In the genomic region with DNA sequence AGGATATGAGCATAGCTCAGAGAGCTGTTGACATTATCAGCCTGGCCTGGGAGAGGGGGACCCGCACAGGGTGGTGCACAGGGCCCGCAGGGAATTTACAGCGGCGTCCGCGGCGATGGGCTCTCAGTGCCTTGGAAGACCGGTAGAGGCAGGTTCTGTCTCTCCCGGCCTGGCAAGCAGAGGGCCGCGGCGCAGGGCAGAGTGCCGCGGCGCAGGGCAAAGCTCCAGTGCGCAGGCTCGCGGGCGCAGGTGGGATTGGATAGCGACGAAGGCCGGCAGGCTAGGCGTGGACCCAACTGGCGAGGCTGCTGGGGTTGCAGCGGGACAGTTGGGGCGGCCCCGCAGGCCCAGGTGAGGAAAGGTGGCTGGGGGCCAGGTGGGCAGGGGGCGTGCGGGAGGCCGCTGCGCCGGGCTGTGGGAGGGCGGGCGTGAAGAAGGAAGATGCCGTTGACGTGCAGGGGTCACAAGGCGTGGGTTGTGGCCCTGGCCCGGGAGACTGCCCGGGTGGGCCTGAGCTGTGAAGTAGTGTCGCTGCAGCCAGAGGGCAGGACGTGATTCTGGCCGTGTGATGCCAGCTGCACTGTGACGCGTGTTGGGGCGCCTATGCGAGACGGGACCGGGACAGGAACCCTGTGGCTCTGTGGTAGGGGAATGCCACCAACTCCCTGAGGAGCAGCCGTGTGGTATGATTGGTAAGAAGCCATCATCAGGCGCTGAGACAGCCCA, we compare ENCODE assay signal across 9 cellular contexts. TPM values are rescaled to one million over a fixed set of nuclear protein-coding genes. Genes with fewer than 3 reads are reported as not detected.
DNase-seq lines count a peak whose midpoint lies in the region; ATAC-seq, FAIRE-seq and TF ChIP-seq lines count a peak whose summit lies in the region.
"Not testable (repeated sequence)": the region's sequence is repeated elsewhere in the genome, so short reads cannot be mapped to it uniquely, and the experiment has no call there.
"Had no signal": no experiment of that assay in that cellular context is flagged by ENCODE, and none has a peak within 500 bp of the region (broad histone marks: within the 10 kb centered on the region; RNA-seq: fewer than 3 reads in every experiment).

Gene PTPN20 (plus strand): TSS at position 278 of the 726 bp plus-strand sequence. CDS start 21,072 bp downstream, outside the sequence.

- 29% methylated on average over 16 of the region's 50 CpGs for WGBS in A549 (ENCODE audit: missing lambda C conversion rate)
- WGBS in IMR-90 (ENCODE audit: extremely low coverage in 2 of 2, insufficient read length in 1 of 2), 2 experiments, result 12% methylated on average over 11 of the region's 50 CpGs; no CpG with 5 or more reads in 1 of the 2 experiments
- 20% methylated on average over 16 of the region's 50 CpGs for WGBS in mammary epithelial cell (ENCODE audit: low coverage, missing lambda C conversion rate)

- intact Hi-C loops in IMR-90 (cut with micrococcal nuclease); activated CD4-positive, alpha-beta memory T cell treated with anti-CD3 and anti-CD28 coated beads for 36 hours (cut with micrococcal nuclease); mammary epithelial cell (cut with micrococcal nuclease): not testable (repeated sequence)

- H3K36me3 Mint-ChIP-seq in activated CD4-positive, alpha-beta memory T cell treated with anti-CD3 and anti-CD28 coated beads for 36 hours; memory B cell: not testable (repeated sequence)

- TF ChIP-seq CTCF in A549 (IDR thresholded peaks at IDR 0.05); IMR-90 (conservative IDR thresholded peaks at IDR 0.05; ENCODE audit: low read depth, low read length); mammary epithelial cell (conservative IDR thresholded peaks at IDR 0.05 in 1 of 2, IDR thresholded peaks at IDR 0.05 in 1 of 2; ENCODE audit: extremely low read depth in 1 of 2, insufficient read depth in 1 of 2, low read depth in 1 of 2, low read length in 2 of 2): not testable (repeated sequence)

- peak; percentile 94 to 99 for ATAC-seq in A549
- ATAC-seq in GM18868 (IDR thresholded peaks at IDR 0.05; ENCODE audit: unreplicated experiment), result peak; percentile 68
- ATAC-seq in IMR-90 (ENCODE audit: low read depth), result peak; percentile 64
- ATAC-seq in memory B cell (ENCODE audit: low read depth), result peak; percentile 83

- H3K27me3 ChIP-seq in IMR-90 (ENCODE audit: control insufficient read depth, insufficient read depth, low read length); mammary epithelial cell (ENCODE audit: insufficient read depth, low read length): not testable (repeated sequence)

- not testable (repeated sequence) for H3K9me3 Mint-ChIP-seq in activated CD4-positive, alpha-beta memory T cell treated with anti-CD3 and anti-CD28 coated beads for 36 hours; memory B cell

- H3K27ac ChIP-seq in A549, result peak within 1 kb of the TSS; percentile 44 to 71; a peak in 3 of 6 replicates
- not testable (repeated sequence) for H3K27ac ChIP-seq in IMR-90 (ENCODE audit: insufficient read depth, low read length); mammary epithelial cell (ENCODE audit: insufficient read depth, low read depth, low read length)

- not testable (repeated sequence) for H3K4ac ChIP-seq in IMR-90 (ENCODE audit: low read depth, low read length)

- H4K5ac ChIP-seq in IMR-90 (ENCODE audit: low read depth, low read length), result not testable (repeated sequence)

- not testable (repeated sequence) for H3K27ac Mint-ChIP-seq in activated CD4-positive, alpha-beta memory T cell treated with anti-CD3 and anti-CD28 coated beads for 36 hours
- peak within 1 kb of the TSS; percentile 76 for H3K27ac Mint-ChIP-seq in memory B cell

- peak within 1 kb of the TSS; percentile 23 for H3K4me3 Mint-ChIP-seq in activated CD4-positive, alpha-beta memory T cell treated with anti-CD3 and anti-CD28 coated beads for 36 hours
- H3K4me3 Mint-ChIP-seq in memory B cell, result peak within 1 kb of the TSS; percentile 83

- H3K4me3 ChIP-seq in A549; IMR-90 (ENCODE audit: insufficient read depth, low read depth, low read length); mammary epithelial cell (replicated peaks in 1 of 3; ENCODE audit: insufficient read depth in 1 of 3, low read depth in 2 of 3, low read length in 3 of 3): not testable (repeated sequence)

- H2BK120ac ChIP-seq in IMR-90 (ENCODE audit: low read depth, low read length), result not testable (repeated sequence)

- H3K9me1 ChIP-seq in IMR-90 (ENCODE audit: insufficient read depth, low read length), result not testable (repeated sequence)

- H2AFZ ChIP-seq in IMR-90 (replicated peaks; ENCODE audit: low read length, poor library complexity); mammary epithelial cell (ENCODE audit: low read depth, low read length): not testable (repeated sequence)

- peak in 1 of 2 experiments; percentile 57 for DNase-seq in A549 (ENCODE audit: low read depth in 1 of 2, low spot score in 1 of 2)
- not testable (repeated sequence) for DNase-seq in IMR-90; frontal cortex (ENCODE audit: low spot score in 2 of 2); memory B cell (ENCODE audit: low spot score in 2 of 2)
- DNase-seq in activated CD4-positive, alpha-beta memory T cell treated with anti-CD3 and anti-CD28 coated beads for 36 hours, result peak; percentile 14
- peak; percentile 18 for DNase-seq in mammary epithelial cell
- peak; percentile 3 for DNase-seq in stimulated activated CD4-positive, alpha-beta T cell treated with anti-CD3 and anti-CD28 coated beads, Interleukin-12 subunit alpha, Interleukin-12 subunit beta, amount 100 ng/mL, for 4 hours

- H3K9me3 ChIP-seq in A549; IMR-90 (ENCODE audit: control insufficient read depth, insufficient read depth, low read length); mammary epithelial cell (replicated peaks; ENCODE audit: insufficient read depth, low read length): not testable (repeated sequence)

- TF ChIP-seq RAD21 in A549 (conservative IDR thresholded peaks at IDR 0.05 in 1 of 2, IDR thresholded peaks at IDR 0.05 in 1 of 2); IMR-90 (IDR thresholded peaks at IDR 0.05; ENCODE audit: low read length): not testable (repeated sequence)

- not testable (repeated sequence) for H3K4me1 Mint-ChIP-seq in activated CD4-positive, alpha-beta memory T cell treated with anti-CD3 and anti-CD28 coated beads for 36 hours (ENCODE audit: low read depth); memory B cell

- H2AK9ac ChIP-seq in IMR-90 (replicated peaks; ENCODE audit: low read depth, low read length, poor library complexity), result not testable (repeated sequence)

- not testable (repeated sequence) for H3K9ac ChIP-seq in IMR-90 (ENCODE audit: low read depth, low read length); mammary epithelial cell (ENCODE audit: insufficient read depth, low read length)

- BruUV-seq in IMR-90 (replicated peaks; lab: Mats Ljungman, UMichigan); mammary epithelial cell (replicated peaks; lab: Mats Ljungman, UMichigan): not testable (repeated sequence)

- dilution Hi-C loops in IMR-90 (cut with HindIII; ENCODE audit: low sequenced_read_pairs, unreplicated experiment); mammary epithelial cell (cut with HindIII; ENCODE audit: low sequenced_read_pairs): not testable (repeated sequence)

- CTCF ChIA-PET in A549 (lab: Yijun Ruan, JAX); activated CD4-positive, alpha-beta memory T cell treated with anti-CD3 and anti-CD28 coated beads for 36 hours (lab: Charles Lee); mammary epithelial cell (lab: Charles Lee; ENCODE audit: low non-redundant PET): not testable (repeated sequence)
- CTCF ChIA-PET in IMR-90 (lab: Yijun Ruan, JAX), result interaction anchor here (0.6 kb wide), 1 partner anchor 1382 kb away, joined by 3 read pairs; no protein-coding TSS in a partner anchor

- H3K23ac ChIP-seq in IMR-90 (ENCODE audit: low read depth, low read length), result not testable (repeated sequence)

- POLR2A ChIA-PET in A549 (lab: Yijun Ruan, JAX); IMR-90 (lab: Charles Lee; ENCODE audit: unreplicated experiment); activated CD4-positive, alpha-beta memory T cell treated with anti-CD3 and anti-CD28 coated beads for 36 hours (lab: Charles Lee): not testable (repeated sequence)

- H3K4me1 ChIP-seq in A549; IMR-90 (ENCODE audit: control insufficient read depth, insufficient read depth, low read length); mammary epithelial cell (ENCODE audit: insufficient read depth, low read length): not testable (repeated sequence)

- H3K18ac ChIP-seq in IMR-90 (ENCODE audit: low read depth, low read length), result not testable (repeated sequence)

- not testable (repeated sequence) for H4K91ac ChIP-seq in IMR-90 (ENCODE audit: insufficient read depth, low read depth, low read length)

- H4K20me1 ChIP-seq in IMR-90 (ENCODE audit: insufficient read depth, low read length); mammary epithelial cell (ENCODE audit: insufficient read depth, low read length): not testable (repeated sequence)

- TF ChIP-seq POLR2A in A549 (IDR thresholded peaks at IDR 0.05; ENCODE audit: low read length), result 0 out of 2 replicates have a peak, but pooled peaks have one; percentile 14
- not testable (repeated sequence) for TF ChIP-seq POLR2A in IMR-90 (IDR thresholded peaks at IDR 0.05; ENCODE audit: low read depth, low read length)

- H2AK5ac ChIP-seq in IMR-90 (ENCODE audit: low read depth, low read length), result not testable (repeated sequence)

- H3K4me2 ChIP-seq in A549, result peak within 1 kb of the TSS; percentile 45; the same call in 1 of the 3 replicates
- H3K4me2 ChIP-seq in IMR-90 (ENCODE audit: low read depth, low read length); mammary epithelial cell (ENCODE audit: insufficient read depth, low read depth, low read length): not testable (repeated sequence)

- not testable (repeated sequence) for H2BK5ac ChIP-seq in IMR-90 (ENCODE audit: low read depth, low read length, poor library complexity, severe bottlenecking)

- H3K36me3 ChIP-seq in IMR-90 (ENCODE audit: control insufficient read depth, insufficient read depth, low read length); mammary epithelial cell (ENCODE audit: insufficient read depth, low read length): not testable (repeated sequence)

- TF ChIP-seq EP300 in A549 (IDR thresholded peaks at IDR 0.05), result not testable (repeated sequence)

- H2BK15ac ChIP-seq in IMR-90 (ENCODE audit: low read depth, low read length), result not testable (repeated sequence)

- not testable (repeated sequence) for H3K79me2 ChIP-seq in mammary epithelial cell (ENCODE audit: insufficient read depth, low read length)

- not testable (repeated sequence) for H3K56ac ChIP-seq in IMR-90 (ENCODE audit: extremely low read depth, insufficient read depth, low read length)

- H3K27me3 Mint-ChIP-seq in activated CD4-positive, alpha-beta memory T cell treated with anti-CD3 and anti-CD28 coated beads for 36 hours; memory B cell: not testable (repeated sequence)

- H3K14ac ChIP-seq in IMR-90 (replicated peaks; ENCODE audit: low read depth, low read length), result not testable (repeated sequence)

- H3K79me1 ChIP-seq in IMR-90 (ENCODE audit: low read depth in 1 of 2, low read length in 2 of 2), result not testable (repeated sequence)

- FAIRE-seq in A549 (lab: Jason Lieb, UNC); frontal cortex (lab: Jason Lieb, UNC): not testable (repeated sequence)

- not testable (repeated sequence) for H2BK20ac ChIP-seq in IMR-90 (ENCODE audit: low read depth, low read length)

- in situ Hi-C loops in IMR-90 (cut with MboI; ENCODE audit: low sequenced_read_pairs); mammary epithelial cell (cut with MboI; ENCODE audit: low sequenced_read_pairs in 2 of 2): not testable (repeated sequence)

- not testable (repeated sequence) for H4K8ac ChIP-seq in IMR-90 (ENCODE audit: low read depth in 2 of 2, low read length in 2 of 2)

RNA-seq across cellular contexts. Expression of gene PTPN20, which starts in this region (rescaled TPM):
- 7.5 and 8.1 TPM in 2 replicates for polyA plus RNA-seq in A549 (2011; rRNA removed)
- polyA plus RNA-seq in A549 (2012; cell fraction: cytosol; rRNA removed), result 1.3 and 1.9 TPM in 2 replicates
- polyA plus RNA-seq in A549 (2012; cell fraction: nucleus; rRNA removed), result 1.0 and 2.3 TPM in 2 replicates
- polyA plus RNA-seq in A549 (2017; fragmentation: RNase III; extraction: RNeasy Plus Mini Kit Qiagen cat#74134 plus additional on column Dnase treatment), result 3.9 to 5.8 TPM (median 5.3 TPM) in 3 replicates
- polyA minus RNA-seq in A549 (2011; rRNA and poly(A)+ RNA removed), result 7.2 and 7.9 TPM in 2 replicates
- not detected in 2 replicates for total RNA-seq in IMR-90 (2012; rRNA removed)
- polyA plus RNA-seq in IMR-90 (2012; rRNA removed), result 0.14 TPM in 1 of 2 replicates, not detected in the other
- not detected in 2 replicates for polyA plus RNA-seq in IMR-90 (2012; cell fraction: cytosol; rRNA removed)
- 0.07 TPM in 1 of 2 replicates, not detected in the other for polyA plus RNA-seq in IMR-90 (2012; cell fraction: nucleus; rRNA removed; ENCODE audit: low replicate concordance)
- 1 to 10 TPM; 1.4 to 1.5 TPM for total RNA-seq in activated CD4-positive, alpha-beta memory T cell treated with anti-CD3 and anti-CD28 coated beads for 36 hours
- 10 to 100 TPM in 1 of 2 donors, 1 to 10 TPM in 1; 8.7 to 19.3 TPM for total RNA-seq in mammary epithelial cell
- polyA plus RNA-seq in mammary epithelial cell, result not detected
- polyA minus RNA-seq in mammary epithelial cell, result not detected
- total RNA-seq in frontal cortex, result 18.8 TPM
- total RNA-seq: A172 had no signal

Comparison
In these comparisons a context has a peak if more than half of its experiments do, and no peak if none do; other contexts are left out.
1. Peak in ATAC-seq in IMR-90; RNA of the gene not detected or under 1 TPM.